Comparison of ENCODE assay signal across 22 cellular contexts in genomic region chr11:38191101-38191500, GRCh38.
A peak's percentile ranks its signal among the peaks of the same experiment; 100 is the strongest.
DNase-seq lines count a peak whose midpoint lies in the region; TF ChIP-seq lines count a peak whose summit lies in the region.
"Had no signal": no experiment of that assay in that cellular context is flagged by ENCODE, and none has a peak within 500 bp of the region (broad histone marks: within the 10 kb centered on the region; RNA-seq: fewer than 3 reads in every experiment).

No MANE protein-coding gene starts in this region.

- no peaks in the 10 kb centered on the region for H3K4me1 Mint-ChIP-seq in chondrocyte (ENCODE audit: low read depth)
- no peaks in the 10 kb centered on the region for H3K4me1 Mint-ChIP-seq in osteocyte (ENCODE audit: unreplicated experiment)
- H3K4me1 Mint-ChIP-seq: GM23338 had no signal

- H3K4me3 ChIP-seq in LNCaP clone FGC (ENCODE audit: low read depth, low read length) (no peak overlapping the region), vagina (no peak overlapping the region)
- H3K4me3 ChIP-seq: GM23338, SK-N-MC had no signal

- H3K36me3 ChIP-seq in vagina, result no peaks in the 10 kb centered on the region

- no peak overlapping the region for H3K27ac ChIP-seq in vagina
- H3K27ac ChIP-seq: SK-N-MC had no signal

- peaks cover 7% of the 10 kb centered on the region for H3K36me3 Mint-ChIP-seq in chondrocyte (ENCODE audit: low read depth)
- peaks cover 2% of the 10 kb centered on the region for H3K36me3 Mint-ChIP-seq in osteocyte (ENCODE audit: unreplicated experiment)

- H3K27me3 Mint-ChIP-seq in chondrocyte (ENCODE audit: low read depth), result no peaks in the 10 kb centered on the region
- no peaks in the 10 kb centered on the region for H3K27me3 Mint-ChIP-seq in osteocyte (ENCODE audit: unreplicated experiment)

- H3K9me3 ChIP-seq in vagina, result no peaks in the 10 kb centered on the region

- peak; percentile 33; the same call in 1 of the 2 replicates for TF ChIP-seq CTCF in LNCaP clone FGC (IDR thresholded peaks at IDR 0.05; ENCODE audit: control insufficient read depth, extremely low read depth, insufficient read depth)
- TF ChIP-seq CTCF in chondrocyte (IDR thresholded peaks at IDR 0.05), result peak; percentile 70
- TF ChIP-seq CTCF in osteocyte (IDR thresholded peaks at IDR 0.05), result peak; percentile 39
- TF ChIP-seq CTCF in vagina (IDR thresholded peaks at IDR 0.05), result no peak

- TF ChIP-seq POLR2A in vagina (IDR thresholded peaks at IDR 0.05), result no peak

- H3K27ac Mint-ChIP-seq in chondrocyte (ENCODE audit: unreplicated experiment), result no peak overlapping the region
- H3K27ac Mint-ChIP-seq in osteocyte (ENCODE audit: unreplicated experiment), result no peak overlapping the region
- H3K27ac Mint-ChIP-seq: GM23338 had no signal

- H3K9me3 Mint-ChIP-seq in chondrocyte (ENCODE audit: low read depth) (peaks cover 8% of the 10 kb centered on the region), osteocyte (ENCODE audit: unreplicated experiment) (peaks cover 17% of the 10 kb centered on the region)

- H3K4me1 ChIP-seq in vagina, result no peaks in the 10 kb centered on the region

- H3K27me3 ChIP-seq in vagina, result no peaks in the 10 kb centered on the region

- DNase-seq in NCI-H2171 treated with DMSO at 0.1 percent for 48 hours (lab: John Stamatoyannopoulos, UW) (peak; percentile 10), NCI-H2171 (lab: John Stamatoyannopoulos, UW) (no peak), LNCaP clone FGC (ENCODE audit: low read depth) (no peak), chondrocyte (ENCODE audit: low spot score) (no peak), osteocyte (ENCODE audit: extremely low spot score, unreplicated experiment) (no peak), vagina (ENCODE audit: extremely low spot score in 2 of 2) (no peak), ureter (ENCODE audit: low spot score) (no peak), NCI-H226 (no peak)
- DNase-seq: 8988T, AML-193, C1 segment of cervical spinal cord, DMS79 treated with DMSO at 0.1 percent for 48 hours, KG1, NCI-H1694, NCI-H2081, NCI-H510A, OCI-M1, Right ventricle myocardium superior, SW 1271, T-helper 2 cell had no signal

- intact Hi-C loops in vagina (cut with DNase I), result no loop called here

- no peak overlapping the region for H3K4me3 Mint-ChIP-seq in chondrocyte (ENCODE audit: unreplicated experiment)
- H3K4me3 Mint-ChIP-seq in osteocyte (ENCODE audit: unreplicated experiment), result no peak overlapping the region
- H3K4me3 Mint-ChIP-seq: GM23338 had no signal

Comparison
In these comparisons a context has a peak if more than half of its experiments do, and no peak if none do; other contexts are left out.
1. CTCF ChIP-seq: peak in LNCaP clone FGC (single experiment), chondrocyte (single experiment) and osteocyte (single experiment); none in vagina (0 of 3).